Comparison of ENCODE assay signal across 9 cellular contexts in genomic region chr12:51907083-51907863, GRCh38. TPM values are rescaled to one million over a fixed set of nuclear protein-coding genes. Genes with fewer than 3 reads are reported as not detected.
DNase-seq lines count a peak whose midpoint lies in the region; ATAC-seq and TF ChIP-seq lines count a peak whose summit lies in the region.
"Had no signal": no experiment of that assay in that cellular context is flagged by ENCODE, and none has a peak within 500 bp of the region (broad histone marks: within the 10 kb centered on the region; RNA-seq: fewer than 3 reads in every experiment).

TSS of gene ACVRL1 (plus strand) at chr12:51907504. CDS start at chr12:51912475, 4,971 bp downstream.

- H3K27me3 ChIP-seq in layer of hippocampus (ENCODE audit: control insufficient read depth, insufficient read depth, low read length) (peaks cover 13% of the 10 kb centered on the region), skeletal muscle satellite cell (ENCODE audit: control insufficient read depth, insufficient read depth, low read length) (peaks cover 3% of the 10 kb centered on the region)

- ATAC-seq in GM18517 (IDR thresholded peaks at IDR 0.05; ENCODE audit: unreplicated experiment), result no peak
- no peak for ATAC-seq in HG03469 (IDR thresholded peaks at IDR 0.05; ENCODE audit: unreplicated experiment)
- no peak for ATAC-seq in GM21381 (IDR thresholded peaks at IDR 0.05; ENCODE audit: unreplicated experiment)

- DNase-seq in GM20000 (ENCODE audit: low spot score) (peak; percentile 31), dermis blood vessel endothelial cell (peak; percentile 67), NCI-H774 (lab: John Stamatoyannopoulos, UW) (no peak)
- DNase-seq: amniotic stem cell had no signal

- peak within 1 kb of the TSS; percentile 83 for H3K9ac ChIP-seq in skeletal muscle satellite cell (ENCODE audit: low read depth, low read length)

- TF ChIP-seq CTCF in GM20000 (IDR thresholded peaks at IDR 0.05; ENCODE audit: extremely low read depth, missing control alignments), result no peak

- peak within 1 kb of the TSS; percentile 68 for H3K27ac ChIP-seq in layer of hippocampus (ENCODE audit: low read depth, low read length)

- peak within 1 kb of the TSS; percentile 75 for H3K4me3 ChIP-seq in skeletal muscle satellite cell (ENCODE audit: low read length)

- H3K36me3 ChIP-seq in skeletal muscle satellite cell (ENCODE audit: insufficient read depth, low read length), result no peaks in the 10 kb centered on the region

- peaks cover 42% of the 10 kb centered on the region for H3K4me1 ChIP-seq in skeletal muscle satellite cell (ENCODE audit: control insufficient read depth, insufficient read depth, low read length)

- H3K4me2 ChIP-seq in skeletal muscle satellite cell (ENCODE audit: low read length), result peak within 1 kb of the TSS; percentile 83

- H3K9me3 ChIP-seq in skeletal muscle satellite cell (replicated peaks; ENCODE audit: low read length), result no peaks in the 10 kb centered on the region

RNA-seq across cellular contexts. Expression of gene ACVRL1, which starts in this region (rescaled TPM):
- total RNA-seq in dermis blood vessel endothelial cell, result 680 and 721 TPM in 2 replicates
- 18.8 and 26.4 TPM in 2 replicates for total RNA-seq in skeletal muscle satellite cell (2012; rRNA removed)
